27 cellular contexts compared by ENCODE assay signal in genomic region chr1:167815650-167816049, GRCh38.
"Had no signal": no experiment of that assay in that cellular context is flagged by ENCODE, and none has a peak within 500 bp of the region (broad histone marks: within the 10 kb centered on the region; RNA-seq: fewer than 3 reads in every experiment).

No MANE protein-coding gene starts in this region.

- H3K9me3 ChIP-seq: pancreas, thyroid gland, uterus had no signal

- H3K27ac ChIP-seq: pancreas, psoas muscle, skin epidermis, spleen, stomach, thoracic aorta, thyroid gland, transverse colon, upper lobe of right lung, uterus had no signal

- H3K27ac Mint-ChIP-seq: naive thymus-derived CD4-positive, alpha-beta T cell; natural killer cell; nephron; progenitor cell of endocrine pancreas; stimulated activated effector memory CD8-positive, alpha-beta T cell treated with anti-CD3 and anti-CD28 coated beads, Interleukin-12 subunit alpha, Interleukin-12 subunit beta, amount 100 ng/mL, for 72 hours; stimulated activated naive B cell treated with anti-CD40 and anti-IgM and Interleukin-4, amounts not matched to agents 10 μg/mL and 1 μg/mL and 100 μg/mL, for 72 hours; stimulated activated naive CD8-positive, alpha-beta T cell treated with anti-CD3 and anti-CD28 coated beads, Interleukin-15, Interleukin-2, amounts not matched to agents 100 ng/mL and 50 ng/mL, for 24 hours; type B pancreatic cell had no signal

- H3K4me1 ChIP-seq: pancreas, upper lobe of right lung, uterus had no signal

- H3K36me3 Mint-ChIP-seq: stimulated activated effector memory CD8-positive, alpha-beta T cell treated with anti-CD3 and anti-CD28 coated beads, Interleukin-12 subunit alpha, Interleukin-12 subunit beta, amount 100 ng/mL, for 72 hours had no signal

- H3K4me3 ChIP-seq: pancreas, psoas muscle, skin epidermis, smooth muscle cell, spleen, stomach, thoracic aorta, thyroid gland, transverse colon, upper lobe of right lung, uterus had no signal

- DNase-seq: naive thymus-derived CD4-positive, alpha-beta T cell; natural killer cell; occipital lobe; pancreas; posterior cingulate gyrus; psoas muscle; right cardiac atrium; spleen; stimulated activated CD4-positive, alpha-beta T cell treated with anti-CD3 and anti-CD28 coated beads, Interleukin-12 subunit alpha, Interleukin-12 subunit beta, amount 100 ng/mL, for 4 hours; stimulated activated CD4-positive, alpha-beta T cell treated with anti-CD3 and anti-CD28 coated beads, Interleukin-2, amount 100 ng/mL, for 24 hours; stimulated activated CD4-positive, alpha-beta T cell treated with anti-CD3 and anti-CD28 coated beads, Interleukin-2, amount 100 ng/mL, for 48 hours; stimulated activated CD4-positive, alpha-beta T cell treated with anti-CD3 and anti-CD28 coated beads, Interleukin-4, amount 100 ng/mL, for 24 hours; stimulated activated naive B cell treated with anti-CD40 and anti-IgM and Interleukin-4, amounts not matched to agents 10 μg/mL and 1 μg/mL and 100 μg/mL, for 72 hours; stimulated activated naive CD4-positive, alpha-beta T cell treated with Interleukin-2 at 50 U/mL for 16 hours; stomach; thyroid gland; transverse colon; upper lobe of right lung; uterus had no signal

- H3K36me3 ChIP-seq: pancreas, spleen, stomach, thoracic aorta, thyroid gland, transverse colon, upper lobe of right lung, uterus had no signal

- H3K4me3 Mint-ChIP-seq: naive thymus-derived CD4-positive, alpha-beta T cell; natural killer cell; nephron; stimulated activated effector memory CD8-positive, alpha-beta T cell treated with anti-CD3 and anti-CD28 coated beads, Interleukin-12 subunit alpha, Interleukin-12 subunit beta, amount 100 ng/mL, for 72 hours; stimulated activated naive B cell treated with anti-CD40 and anti-IgM and Interleukin-4, amounts not matched to agents 10 μg/mL and 1 μg/mL and 100 μg/mL, for 72 hours; stimulated activated naive CD8-positive, alpha-beta T cell treated with anti-CD3 and anti-CD28 coated beads, Interleukin-15, Interleukin-2, amounts not matched to agents 100 ng/mL and 50 ng/mL, for 24 hours; type B pancreatic cell had no signal

- H3K27me3 Mint-ChIP-seq: progenitor cell of endocrine pancreas, type B pancreatic cell had no signal

- H3K27me3 ChIP-seq: pancreas, stomach, thyroid gland, transverse colon, upper lobe of right lung, uterus had no signal

- H3K4me2 ChIP-seq: smooth muscle cell had no signal
